Comparison of ENCODE assay signal across 1 cellular context in the genomic region with DNA sequence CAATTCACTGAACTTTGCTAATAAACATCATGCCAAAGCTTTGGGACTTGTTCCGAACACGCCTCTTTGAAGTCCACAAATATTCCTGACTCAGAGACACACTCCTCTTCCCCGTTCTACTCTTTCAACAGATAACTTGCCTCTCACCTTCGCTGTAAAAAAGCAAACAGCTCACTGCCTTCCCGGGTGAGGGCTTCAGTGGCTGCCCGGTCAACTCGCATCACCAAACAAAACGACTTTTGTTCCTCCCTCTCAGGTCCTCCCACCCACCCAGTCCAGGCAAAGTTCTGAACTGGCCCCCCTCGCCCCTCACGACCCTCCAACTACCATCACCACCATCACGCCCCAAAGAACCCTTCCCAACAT.
TF ChIP-seq lines count a peak whose summit lies in the region.

No MANE protein-coding gene starts in this region.

TF ChIP-seq in SK-N-SH, 30 proteins besides CTCF, POLR2A, EP300 and RAD21 (continued from another document):
- TF ChIP-seq, protein P1, sequence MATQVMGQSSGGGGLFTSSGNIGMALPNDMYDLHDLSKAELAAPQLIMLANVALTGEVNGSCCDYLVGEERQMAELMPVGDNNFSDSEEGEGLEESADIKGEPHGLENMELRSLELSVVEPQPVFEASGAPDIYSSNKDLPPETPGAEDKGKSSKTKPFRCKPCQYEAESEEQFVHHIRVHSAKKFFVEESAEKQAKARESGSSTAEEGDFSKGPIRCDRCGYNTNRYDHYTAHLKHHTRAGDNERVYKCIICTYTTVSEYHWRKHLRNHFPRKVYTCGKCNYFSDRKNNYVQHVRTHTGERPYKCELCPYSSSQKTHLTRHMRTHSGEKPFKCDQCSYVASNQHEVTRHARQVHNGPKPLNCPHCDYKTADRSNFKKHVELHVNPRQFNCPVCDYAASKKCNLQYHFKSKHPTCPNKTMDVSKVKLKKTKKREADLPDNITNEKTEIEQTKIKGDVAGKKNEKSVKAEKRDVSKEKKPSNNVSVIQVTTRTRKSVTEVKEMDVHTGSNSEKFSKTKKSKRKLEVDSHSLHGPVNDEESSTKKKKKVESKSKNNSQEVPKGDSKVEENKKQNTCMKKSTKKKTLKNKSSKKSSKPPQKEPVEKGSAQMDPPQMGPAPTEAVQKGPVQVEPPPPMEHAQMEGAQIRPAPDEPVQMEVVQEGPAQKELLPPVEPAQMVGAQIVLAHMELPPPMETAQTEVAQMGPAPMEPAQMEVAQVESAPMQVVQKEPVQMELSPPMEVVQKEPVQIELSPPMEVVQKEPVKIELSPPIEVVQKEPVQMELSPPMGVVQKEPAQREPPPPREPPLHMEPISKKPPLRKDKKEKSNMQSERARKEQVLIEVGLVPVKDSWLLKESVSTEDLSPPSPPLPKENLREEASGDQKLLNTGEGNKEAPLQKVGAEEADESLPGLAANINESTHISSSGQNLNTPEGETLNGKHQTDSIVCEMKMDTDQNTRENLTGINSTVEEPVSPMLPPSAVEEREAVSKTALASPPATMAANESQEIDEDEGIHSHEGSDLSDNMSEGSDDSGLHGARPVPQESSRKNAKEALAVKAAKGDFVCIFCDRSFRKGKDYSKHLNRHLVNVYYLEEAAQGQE (IDR thresholded peaks at IDR 0.05; ENCODE audit: low read depth, low read length): no peak
- no peak for TF ChIP-seq YY1 (IDR thresholded peaks at IDR 0.05; ENCODE audit: low read depth)
- no peak for TF ChIP-seq ELF1 (IDR thresholded peaks at IDR 0.05)
- TF ChIP-seq JUND (IDR thresholded peaks at IDR 0.05): no peak
- TF ChIP-seq TCF12 (IDR thresholded peaks at IDR 0.05): no peak
- TF ChIP-seq TEAD4 (IDR thresholded peaks at IDR 0.05; ENCODE audit: borderline replicate concordance, insufficient read depth): no peak
- TF ChIP-seq, protein P2, sequence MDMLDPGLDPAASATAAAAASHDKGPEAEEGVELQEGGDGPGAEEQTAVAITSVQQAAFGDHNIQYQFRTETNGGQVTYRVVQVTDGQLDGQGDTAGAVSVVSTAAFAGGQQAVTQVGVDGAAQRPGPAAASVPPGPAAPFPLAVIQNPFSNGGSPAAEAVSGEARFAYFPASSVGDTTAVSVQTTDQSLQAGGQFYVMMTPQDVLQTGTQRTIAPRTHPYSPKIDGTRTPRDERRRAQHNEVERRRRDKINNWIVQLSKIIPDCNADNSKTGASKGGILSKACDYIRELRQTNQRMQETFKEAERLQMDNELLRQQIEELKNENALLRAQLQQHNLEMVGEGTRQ (IDR thresholded peaks at IDR 0.05; ENCODE audit: borderline replicate concordance, low read depth, low read length): no peak
- TF ChIP-seq FOXJ3 (CRISPR knock-in tag; IDR thresholded peaks at IDR 0.05): no peak
- TF ChIP-seq, protein P3, sequence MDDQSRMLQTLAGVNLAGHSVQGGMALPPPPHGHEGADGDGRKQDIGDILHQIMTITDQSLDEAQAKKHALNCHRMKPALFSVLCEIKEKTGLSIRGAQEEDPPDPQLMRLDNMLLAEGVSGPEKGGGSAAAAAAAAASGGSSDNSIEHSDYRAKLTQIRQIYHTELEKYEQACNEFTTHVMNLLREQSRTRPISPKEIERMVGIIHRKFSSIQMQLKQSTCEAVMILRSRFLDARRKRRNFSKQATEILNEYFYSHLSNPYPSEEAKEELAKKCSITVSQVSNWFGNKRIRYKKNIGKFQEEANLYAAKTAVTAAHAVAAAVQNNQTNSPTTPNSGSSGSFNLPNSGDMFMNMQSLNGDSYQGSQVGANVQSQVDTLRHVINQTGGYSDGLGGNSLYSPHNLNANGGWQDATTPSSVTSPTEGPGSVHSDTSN (IDR thresholded peaks at IDR 0.05): no peak
- TF ChIP-seq CHD2 (IDR thresholded peaks at IDR 0.05; ENCODE audit: low read length, partially characterized antibody): no peak
- TF ChIP-seq TAF1 (IDR thresholded peaks at IDR 0.05; ENCODE audit: borderline replicate concordance, low read depth, low read length): no peak
- TF ChIP-seq GATA2 (CRISPR knock-in tag; IDR thresholded peaks at IDR 0.05): no peak
